ENCODE assay signal across 8 cellular contexts in genomic region chr3:57757642-57758297, GRCh38. TPM values are rescaled to one million over a fixed set of nuclear protein-coding genes. Genes with fewer than 3 reads are reported as not detected.
DNase-seq lines count a peak whose midpoint lies in the region; ATAC-seq, FAIRE-seq and TF ChIP-seq lines count a peak whose summit lies in the region.

No MANE protein-coding gene starts in this region.

- peak; percentile 3 to 10; a peak in 1 of 6 replicates for ATAC-seq in A549
- ATAC-seq in GM23338, result peak; percentile 4; the same call in 2 of the 3 replicates
- no peak for ATAC-seq in GM21515 (IDR thresholded peaks at IDR 0.05; ENCODE audit: unreplicated experiment)

- H2AFZ ChIP-seq in GM23338, result no peak overlapping the region

- H3K4me3 Mint-ChIP-seq in GM23338, result peak overlapping the region; percentile 97

- no peaks in the 10 kb centered on the region for H3F3A ChIP-seq in GM23338 (replicated peaks; ENCODE audit: low read depth)

- no peaks in the 10 kb centered on the region for H3K9me2 ChIP-seq in GM23338 (ENCODE audit: insufficient read depth)

- no peaks in the 10 kb centered on the region; the same call in 2 of the 3 replicates for H3K9me3 Mint-ChIP-seq in GM23338

- H3K4me1 Mint-ChIP-seq in GM23338, result peaks cover 8% of the 10 kb centered on the region; the same call in 2 of the 3 replicates

- POLR2A ChIA-PET in A549 (lab: Yijun Ruan, JAX), result interaction anchor here (1.1 kb wide), 1 partner anchor 65 kb away, joined by 3 read pairs; no protein-coding TSS in a partner anchor

- H4K20me1 ChIP-seq in GM23338 (replicated peaks; ENCODE audit: insufficient read depth), result peaks cover 36% of the 10 kb centered on the region

- H3K36me3 ChIP-seq in GM23338 (ENCODE audit: insufficient read depth) (no peaks in the 10 kb centered on the region), adipocyte (ENCODE audit: control insufficient read depth, insufficient read depth, low read length, severe bottlenecking) (peaks cover 6% of the 10 kb centered on the region), suprapubic skin (peaks cover 6% of the 10 kb centered on the region)

- H3K36me3 Mint-ChIP-seq in GM23338 (ENCODE audit: low read depth), result peaks cover 26% of the 10 kb centered on the region

- H3K9ac ChIP-seq in adipocyte (ENCODE audit: low read length), result peak overlapping the region; percentile 91

- TF ChIP-seq RAD21 in A549 (conservative IDR thresholded peaks at IDR 0.05 in 1 of 2, IDR thresholded peaks at IDR 0.05 in 1 of 2), result no peak

- H3K27ac Mint-ChIP-seq in GM23338, result peak overlapping the region; percentile 89; the same call in 1 of the 2 replicates

- peak; percentile 11 to 19 for DNase-seq in A549 (ENCODE audit: low read depth in 1 of 2, low spot score in 1 of 2)
- DNase-seq in GM23338 (ENCODE audit: low spot score), result peak; percentile 52
- DNase-seq in adipocyte (ENCODE audit: low read depth), result peak; percentile 65
- DNase-seq in kidney glomerular epithelial cell (lab: John Stamatoyannopoulos, UW), result peak; percentile 39
- DNase-seq in suprapubic skin (ENCODE audit: low spot score in 2 of 2), result no peak
- no peak for DNase-seq in DMS79 treated with DMSO at 0.1 percent for 48 hours (lab: John Stamatoyannopoulos, UW)
- DNase-seq in SHP77 (lab: John Stamatoyannopoulos, UW), result no peak

- no peak for TF ChIP-seq CTCF in A549 (IDR thresholded peaks at IDR 0.05)
- TF ChIP-seq CTCF in GM23338 (conservative IDR thresholded peaks at IDR 0.05; ENCODE audit: low read depth in 2 of 2), result no peak
- TF ChIP-seq CTCF in suprapubic skin (IDR thresholded peaks at IDR 0.05), result no peak

- no peaks in the 10 kb centered on the region for H3K9me3 ChIP-seq in A549
- no peaks in the 10 kb centered on the region for H3K9me3 ChIP-seq in adipocyte (ENCODE audit: control insufficient read depth, low read length)
- H3K9me3 ChIP-seq in suprapubic skin, result no peaks in the 10 kb centered on the region

- H3K27me3 ChIP-seq in GM23338 (ENCODE audit: insufficient read depth) (no peaks in the 10 kb centered on the region), adipocyte (replicated peaks; ENCODE audit: control insufficient read depth, insufficient read depth, low read length) (no peaks in the 10 kb centered on the region), suprapubic skin (no peaks in the 10 kb centered on the region)

- H3K4me1 ChIP-seq in A549 (peaks cover 22% of the 10 kb centered on the region), GM23338 (ENCODE audit: insufficient read depth) (peaks cover 8% of the 10 kb centered on the region), adipocyte (ENCODE audit: control insufficient read depth, insufficient read depth, low read length) (peaks cover 23% of the 10 kb centered on the region), suprapubic skin (peaks cover 51% of the 10 kb centered on the region)

- WGBS in A549 (ENCODE audit: missing lambda C conversion rate), result 13% methylated on average over 22 of the region's 26 CpGs
- WGBS in suprapubic skin, result 32% methylated on average over 26 of the region's 26 CpGs

- H3K27ac ChIP-seq in A549 (peak overlapping the region; percentile 16 to 92; a peak in 4 of 6 replicates), GM23338 (ENCODE audit: low read depth) (no peak overlapping the region), suprapubic skin (peak overlapping the region; percentile 88)

- peaks cover 59% of the 10 kb centered on the region for H3K79me2 ChIP-seq in GM23338 (replicated peaks; ENCODE audit: insufficient read depth)

- TF ChIP-seq EP300 in A549 (IDR thresholded peaks at IDR 0.05), result no peak
- no peak for TF ChIP-seq EP300 in suprapubic skin (IDR thresholded peaks at IDR 0.05)

- peaks cover 3% of the 10 kb centered on the region for H3K27me3 Mint-ChIP-seq in GM23338 (ENCODE audit: insufficient read depth, low read depth, poor library complexity)

- TF ChIP-seq POLR2A in A549 (IDR thresholded peaks at IDR 0.05; ENCODE audit: low read length) (no peak), suprapubic skin (IDR thresholded peaks at IDR 0.05) (no peak)

- H3K4me3 ChIP-seq in A549, result peak overlapping the region; percentile 95
- H3K4me3 ChIP-seq in GM23338, result peak overlapping the region; percentile 58
- H3K4me3 ChIP-seq in adipocyte (ENCODE audit: low read length), result peak overlapping the region; percentile 92
- H3K4me3 ChIP-seq in suprapubic skin, result peak overlapping the region; percentile 68

- CTCF ChIA-PET in A549 (lab: Yijun Ruan, JAX), result interaction anchor here (0.8 kb wide), 1 partner anchor 15 kb away, joined by 4 read pairs; no protein-coding TSS in a partner anchor

- no peak for FAIRE-seq in A549 (lab: Jason Lieb, UNC)

- peak overlapping the region; percentile 97 for H3K4me2 ChIP-seq in A549
- H3K4me2 ChIP-seq in GM23338, result peak overlapping the region; percentile 81

TF ChIP-seq in A549, 52 proteins besides CTCF, POLR2A, EP300 and RAD21:
- TF ChIP-seq MAZ (IDR thresholded peaks at IDR 0.05; ENCODE audit: borderline replicate concordance, low read depth, low read length), result no peak
- TF ChIP-seq MYC (IDR thresholded peaks at IDR 0.05; ENCODE audit: borderline replicate concordance, low read length), result no peak
- no peak for TF ChIP-seq CBX8 (IDR thresholded peaks at IDR 0.05)
- TF ChIP-seq TP53 (CRISPR knock-in tag; IDR thresholded peaks at IDR 0.05), result no peak
- no peak for TF ChIP-seq JUN (IDR thresholded peaks at IDR 0.05)
- no peak for TF ChIP-seq E2F6 (IDR thresholded peaks at IDR 0.05; ENCODE audit: borderline replicate concordance, low read depth)
- TF ChIP-seq SMC3 (IDR thresholded peaks at IDR 0.05), result no peak
- TF ChIP-seq HDAC2 (IDR thresholded peaks at IDR 0.05), result no peak
- TF ChIP-seq KDM5A (IDR thresholded peaks at IDR 0.05), result no peak

TF ChIP-seq in GM23338, 12 proteins besides CTCF, POLR2A, EP300 and RAD21 (continues in another document):
- TF ChIP-seq JUNB (IDR thresholded peaks at IDR 0.05; ENCODE audit: unreplicated experiment) (no peak), ZNF331 (CRISPR knock-in tag; IDR thresholded peaks at IDR 0.05; ENCODE audit: low read depth) (no peak), ETS1 (IDR thresholded peaks at IDR 0.05) (no peak), CREB1 (CRISPR knock-in tag; IDR thresholded peaks at IDR 0.05; ENCODE audit: low read depth) (no peak), NANOG (IDR thresholded peaks at IDR 0.05; ENCODE audit: borderline replicate concordance) (no peak), EZH2phosphoT487 (IDR thresholded peaks at IDR 0.05; ENCODE audit: unreplicated experiment) (no peak)

RNA-seq across cellular contexts. Expression of gene SLMAP, which starts 1.7 kb away (rescaled TPM):
- polyA plus RNA-seq in A549 (2011; rRNA removed) (25.3 and 33.1 TPM in 2 replicates), A549 (2017; fragmentation: RNase III; extraction: RNeasy Plus Mini Kit Qiagen cat#74134 plus additional on column Dnase treatment) (15.1 to 15.7 TPM (median 15.2 TPM) in 3 replicates), GM23338 (2016; fragmentation: Nextera tagmentation; extraction: Ambion mirVana) (27.3 and 32.1 TPM in 2 replicates)
- polyA plus RNA-seq in A549 (2012; cell fraction: cytosol; rRNA removed), result 6.6 and 7.7 TPM in 2 replicates
- 8.5 and 10.9 TPM in 2 replicates for polyA plus RNA-seq in A549 (2012; cell fraction: nucleus; rRNA removed)
- 47.4 and 54.3 TPM in 2 replicates for polyA minus RNA-seq in A549 (2011; rRNA and poly(A)+ RNA removed)
- 61.2 and 73.0 TPM in 2 replicates for total RNA-seq in GM23338 (2014; rRNA removed; shearing (Covaris generic))
- 10 to 100 TPM; 49.4 to 89.1 (median 61.3) TPM for total RNA-seq in suprapubic skin

Comparison
In these comparisons a context has a peak if more than half of its experiments do, and no peak if none do; other contexts are left out.
1. DNase-seq: peak in A549 (2 of 2), GM23338 (single experiment), adipocyte (single experiment) and kidney glomerular epithelial cell (single experiment); none in suprapubic skin (0 of 2), DMS79 treated with DMSO at 0.1 percent for 48 hours (single experiment) and SHP77 (0 of 2).
2. Peak in every context shown above with its lines, with median percentiles within 50 percentile points of each other: H3K4me3 ChIP-seq.